In the genomic region with DNA sequence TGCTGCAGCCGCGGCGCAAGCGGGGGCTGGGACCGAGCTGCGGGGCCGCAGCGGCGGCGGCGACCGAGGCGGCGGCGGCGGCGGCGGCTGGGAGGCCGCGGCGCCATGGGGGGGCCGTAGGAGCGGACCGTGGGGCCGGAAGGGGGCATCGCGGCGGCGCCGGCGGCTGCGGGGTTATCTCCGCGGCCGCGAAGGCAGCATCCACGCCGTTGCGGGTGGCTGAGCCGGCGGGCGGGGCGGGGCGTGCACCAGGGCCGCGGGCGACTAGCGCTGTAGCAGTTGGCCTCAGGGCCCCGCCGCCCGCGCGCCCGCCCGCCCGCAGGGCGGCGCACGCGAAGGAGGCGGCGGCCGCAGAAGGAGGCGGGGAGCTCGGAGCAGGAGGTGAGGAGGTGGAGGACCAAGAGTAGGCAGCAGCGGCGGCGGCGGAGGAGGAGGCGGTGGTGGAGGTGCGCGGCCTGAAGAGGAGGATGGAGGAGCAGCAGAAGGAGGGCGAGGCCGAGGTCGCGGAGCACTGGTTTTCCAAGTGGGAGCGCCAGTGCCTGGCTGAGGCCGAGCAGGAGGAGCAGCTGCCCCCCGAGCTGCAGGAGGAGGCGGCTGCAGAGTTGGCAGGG, we compare ENCODE assay signal across 8 cellular contexts.
DNase-seq lines count a peak whose midpoint lies in the region; ATAC-seq and TF ChIP-seq lines count a peak whose summit lies in the region.

No MANE protein-coding gene starts in this region.

- peak overlapping the region; percentile 34 for H3K4me3 ChIP-seq in AG04449 (ENCODE audit: low read depth, low read length)
- H3K4me3 ChIP-seq in astrocyte of the cerebellum (ENCODE audit: low read depth, low read length) = peak overlapping the region; percentile 37
- peak overlapping the region; percentile 57; the same call in 1 of the 2 replicates for H3K4me3 ChIP-seq in iPS-20b (ENCODE audit: low read length)

- no peaks in the 10 kb centered on the region for H3K4me1 ChIP-seq in iPS-20b (ENCODE audit: insufficient read depth, low read length)

- no peaks in the 10 kb centered on the region for H3K9me3 ChIP-seq in iPS-20b (ENCODE audit: insufficient read depth, low read depth, low read length)

- H3K36me3 ChIP-seq in iPS-20b (ENCODE audit: insufficient read depth, low read depth, low read length) = no peaks in the 10 kb centered on the region

- H3K9ac ChIP-seq in iPS-20b (ENCODE audit: low read depth, low read length) = no peak overlapping the region

- POLR2A ChIA-PET in AG04449 (lab: Yijun Ruan, JAX) = no interaction called here

- CTCF ChIA-PET in AG04449 (lab: Yijun Ruan, JAX) = no interaction called here

- TF ChIP-seq CTCF in AG04449 (IDR thresholded peaks at IDR 0.05; ENCODE audit: insufficient read depth, low read length, missing control alignments) = no peak
- TF ChIP-seq CTCF in astrocyte of the cerebellum (IDR thresholded peaks at IDR 0.05; ENCODE audit: low read depth, low read length, missing control alignments) = no peak

- H3K27ac ChIP-seq in iPS-20b (ENCODE audit: low read length) = no peak overlapping the region

- in situ Hi-C loops in astrocyte of the cerebellum (cut with HindIII; ENCODE audit: low sequenced_read_pairs) = no loop called here

- peaks cover 20% of the 10 kb centered on the region for H3K27me3 ChIP-seq in iPS-20b (ENCODE audit: insufficient read depth, low read length)

- ATAC-seq in GM19463 (IDR thresholded peaks at IDR 0.05; ENCODE audit: unreplicated experiment) (peak; percentile 67), HG02938 (IDR thresholded peaks at IDR 0.05; ENCODE audit: unreplicated experiment) (no peak)

- DNase-seq in AG04449 (ENCODE audit: low read depth, low spot score) (no peak), NCI-H2227 (lab: John Stamatoyannopoulos, UW; ENCODE audit: unreplicated experiment) (peak; percentile 36), astrocyte of the cerebellum (ENCODE audit: low read depth) (no peak), KG1 (lab: John Stamatoyannopoulos, UW) (no peak)
- DNase-seq in stimulated activated CD4-positive, alpha-beta T cell treated with anti-CD3 and anti-CD28 coated beads, Interleukin-2, amount 100 ng/mL, for 4 hours (ENCODE audit: low read depth) = peak; percentile 3

Comparison
In these comparisons a context has a peak if more than half of its experiments do, and no peak if none do; other contexts are left out.
1. DNase-seq: peak in NCI-H2227 (single experiment) and stimulated activated CD4-positive, alpha-beta T cell treated with anti-CD3 and anti-CD28 coated beads, Interleukin-2, amount 100 ng/mL, for 4 hours (single experiment); none in AG04449 (single experiment), astrocyte of the cerebellum (single experiment) and KG1 (single experiment).
2. Peak in every context shown above with its lines, with median percentiles within 50 percentile points of each other: H3K4me3 ChIP-seq.